ENCODE assay signal across 22 cellular contexts in genomic region chr1:153094426-153094825, GRCh38. TPM values are rescaled to one million over a fixed set of nuclear protein-coding genes. Genes with fewer than 3 reads are reported as not detected.
DNase-seq lines count a peak whose midpoint lies in the region; ATAC-seq, FAIRE-seq and TF ChIP-seq lines count a peak whose summit lies in the region.
"Had no signal": no experiment of that assay in that cellular context is flagged by ENCODE, and none has a peak within 500 bp of the region (broad histone marks: within the 10 kb centered on the region; RNA-seq: fewer than 3 reads in every experiment).

Gene SPRR2E, minus strand, starts transcription at chr1:153094526. Its CDS starts 775 bp downstream, at chr1:153093751.

- no peaks in the 10 kb centered on the region for H3K27me3 ChIP-seq in mammary epithelial cell (ENCODE audit: insufficient read depth, low read length)
- no peaks in the 10 kb centered on the region for H3K27me3 ChIP-seq in breast epithelium
- H3K27me3 ChIP-seq in esophagus squamous epithelium: no peaks in the 10 kb centered on the region
- H3K27me3 ChIP-seq in thymus (ENCODE audit: control insufficient read depth, insufficient read depth): no peaks in the 10 kb centered on the region

- H3K9me3 ChIP-seq in mammary epithelial cell (replicated peaks; ENCODE audit: insufficient read depth, low read length) (no peaks in the 10 kb centered on the region), breast epithelium (no peaks in the 10 kb centered on the region), esophagus squamous epithelium (no peaks in the 10 kb centered on the region), thymus (ENCODE audit: control insufficient read depth) (no peaks in the 10 kb centered on the region)
- H3K9me3 ChIP-seq: A549, Caco-2, HAP-1 had no signal

- no peak within 1 kb of the TSS for H3K4me3 ChIP-seq in mammary epithelial cell (replicated peaks in 1 of 3; ENCODE audit: insufficient read depth in 1 of 3, low read depth in 2 of 3, low read length in 3 of 3)
- H3K4me3 ChIP-seq in breast epithelium: no peak within 1 kb of the TSS
- H3K4me3 ChIP-seq in esophagus squamous epithelium: no peak within 1 kb of the TSS
- H3K4me3 ChIP-seq in thymus (ENCODE audit: low read length): no peak within 1 kb of the TSS
- H3K4me3 ChIP-seq: A549, HAP-1, K562 had no signal

- H3K36me3 ChIP-seq in mammary epithelial cell (ENCODE audit: insufficient read depth, low read length): no peaks in the 10 kb centered on the region
- H3K36me3 ChIP-seq in breast epithelium: no peaks in the 10 kb centered on the region
- H3K36me3 ChIP-seq in esophagus squamous epithelium: no peaks in the 10 kb centered on the region
- no peaks in the 10 kb centered on the region for H3K36me3 ChIP-seq in thymus (ENCODE audit: control insufficient read depth, insufficient read depth)
- H3K36me3 ChIP-seq: HAP-1 had no signal

- no peak for FAIRE-seq in GM12892 (lab: Jason Lieb, UNC)
- FAIRE-seq: A549, D721Med, G401.6, GM19239, HTR-8/SVneo, K562 had no signal

- H3K4me2 ChIP-seq in mammary epithelial cell (ENCODE audit: insufficient read depth, low read depth, low read length): no peak within 1 kb of the TSS
- H3K4me2 ChIP-seq: A549 had no signal

- TF ChIP-seq CTCF in mammary epithelial cell (conservative IDR thresholded peaks at IDR 0.05 in 1 of 2, IDR thresholded peaks at IDR 0.05 in 1 of 2; ENCODE audit: extremely low read depth in 1 of 2, insufficient read depth in 1 of 2, low read depth in 1 of 2, low read length in 2 of 2) (no peak), breast epithelium (IDR thresholded peaks at IDR 0.05) (no peak), esophagus squamous epithelium (IDR thresholded peaks at IDR 0.05) (no peak)

- no peak for TF ChIP-seq POLR2A in breast epithelium (IDR thresholded peaks at IDR 0.05)
- no peak for TF ChIP-seq POLR2A in esophagus squamous epithelium (IDR thresholded peaks at IDR 0.05)
- TF ChIP-seq POLR2A in GM12892 (IDR thresholded peaks at IDR 0.05; ENCODE audit: low read depth, low read length): no peak

- ATAC-seq in HG02759 (IDR thresholded peaks at IDR 0.05; ENCODE audit: unreplicated experiment): no peak
- ATAC-seq: A549, K562 had no signal

- CTCF ChIA-PET in mammary epithelial cell (lab: Charles Lee; ENCODE audit: low non-redundant PET): no interaction called here

- H3K4me1 ChIP-seq in mammary epithelial cell (ENCODE audit: insufficient read depth, low read length): peaks cover 5% of the 10 kb centered on the region
- no peaks in the 10 kb centered on the region for H3K4me1 ChIP-seq in breast epithelium
- no peaks in the 10 kb centered on the region for H3K4me1 ChIP-seq in esophagus squamous epithelium
- H3K4me1 ChIP-seq in thymus (ENCODE audit: control insufficient read depth, insufficient read depth, low read length): no peaks in the 10 kb centered on the region
- H3K4me1 ChIP-seq: A549, Caco-2, HAP-1 had no signal

- no peak within 1 kb of the TSS for H3K9ac ChIP-seq in mammary epithelial cell (ENCODE audit: insufficient read depth, low read length)

- H3K79me2 ChIP-seq in mammary epithelial cell (ENCODE audit: insufficient read depth, low read length): no peaks in the 10 kb centered on the region

- H3K27ac ChIP-seq in mammary epithelial cell (ENCODE audit: insufficient read depth, low read depth, low read length) (no peak within 1 kb of the TSS), breast epithelium (no peak within 1 kb of the TSS), esophagus squamous epithelium (peak within 1 kb of the TSS in 1 of 4 donors; percentile 3), thymus (ENCODE audit: low read depth) (no peak within 1 kb of the TSS)
- H3K27ac ChIP-seq: 22Rv1, A549, C4-2B had no signal

- BruUV-seq in mammary epithelial cell (replicated peaks; lab: Mats Ljungman, UMichigan): no TSS peak

- no peaks in the 10 kb centered on the region for H4K20me1 ChIP-seq in mammary epithelial cell (ENCODE audit: insufficient read depth, low read length)

- intact Hi-C loops in mammary epithelial cell (cut with micrococcal nuclease) (loop anchor here (1.0 kb wide), 1 partner anchor 23 kb away; the partner anchor contains the start of gene SPRR2B), breast epithelium (cut with DNase I; ENCODE audit: low total_unique reads) (no loop called here), esophagus squamous epithelium (cut with DNase I) (no loop called here)

- peak within 1 kb of the TSS; percentile 37 for H2AFZ ChIP-seq in mammary epithelial cell (ENCODE audit: low read depth, low read length)

- DNase-seq in mammary epithelial cell (no peak), breast epithelium (ENCODE audit: low spot score in 2 of 2) (no peak), esophagus squamous epithelium (lab: John Stamatoyannopoulos, UW) (no peak), GM12892 (ENCODE audit: insufficient read length) (no peak), GF-D8 (lab: John Stamatoyannopoulos, UW) (no peak)
- DNase-seq: AML-193; Caco-2; CD4-positive, alpha-beta T cell; IMR-90 had no signal

- in situ Hi-C loops in mammary epithelial cell (cut with MboI; ENCODE audit: low sequenced_read_pairs in 2 of 2): no loop called here

- dilution Hi-C loops in mammary epithelial cell (cut with HindIII; ENCODE audit: low sequenced_read_pairs): no loop called here

RNA-seq across cellular contexts. Expression of gene SPRR2E, which starts in this region (rescaled TPM):
- total RNA-seq in mammary epithelial cell (under 1 TPM in 1 of 2 donors, not detected in 1; 0.47 TPM), breast epithelium (not detected), esophagus squamous epithelium (1,000 to 10,000 TPM in 1 of 4 donors, 100 to 1,000 TPM in 2, 1 to 10 TPM in 1; 4.0 to 3,177 (median 449) TPM)
- polyA plus RNA-seq in mammary epithelial cell (not detected), thymus (14.2 TPM)
- polyA minus RNA-seq in mammary epithelial cell: not detected
- not detected for polyA plus RNA-seq in GM12892 (2012; ENCODE audit: missing spikeins)
- total RNA-seq: Caco-2; CD4-positive, alpha-beta T cell; H4; IMR-90; K562 had no signal
- polyA plus RNA-seq: A549, BJ, IMR-90, K562 had no signal

Comparison
In these comparisons a context has a peak if more than half of its experiments do, and no peak if none do; other contexts are left out.
1. RNA of gene SPRR2E (polyA plus RNA-seq): 14.2 TPM in thymus (single experiment); not detected in mammary epithelial cell (single experiment); every median in the first group is over 10 times any median in the second.